In genomic region chr1:16478091-16478490, GRCh38 we compare ENCODE assay signal across 19 cellular contexts. TPM values are rescaled to one million over a fixed set of nuclear protein-coding genes. Genes with fewer than 3 reads are reported as not detected.
A peak's percentile ranks its signal among the peaks of the same experiment; 100 is the strongest.
DNase-seq lines count a peak whose midpoint lies in the region; ATAC-seq and TF ChIP-seq lines count a peak whose summit lies in the region.
"Had no signal": no experiment of that assay in that cellular context is flagged by ENCODE, and none has a peak within 500 bp of the region (broad histone marks: within the 10 kb centered on the region; RNA-seq: fewer than 3 reads in every experiment).

No MANE protein-coding gene starts in this region.

- no peaks in the 10 kb centered on the region for H3K9me3 Mint-ChIP-seq in effector memory CD8-positive, alpha-beta T cell
- H3K9me3 Mint-ChIP-seq in activated CD8-positive, alpha-beta memory T cell treated with anti-CD3 and anti-CD28 coated beads, Interleukin-2, amount 10 ng/mL, durations not matched to agents 7 days and 5 days (ENCODE audit: low read depth) = no peaks in the 10 kb centered on the region
- H3K9me3 Mint-ChIP-seq: CD14-positive monocyte; CD8-positive, alpha-beta T cell had no signal

- H3K36me3 ChIP-seq in H7 (replicated peaks; ENCODE audit: control insufficient read depth, insufficient read depth, low read length) (peaks cover 9% of the 10 kb centered on the region), spleen (peaks cover 0 to 100% (median 64%) of the 10 kb centered on the region in 6 donors), thyroid gland (peaks cover 4 to 41% of the 10 kb centered on the region in 2 donors)
- H3K36me3 ChIP-seq: BE2C had no signal

- TF ChIP-seq POLR2A in spleen (IDR thresholded peaks at IDR 0.05) = no peak
- TF ChIP-seq POLR2A in thyroid gland (IDR thresholded peaks at IDR 0.05) = no peak

- H3K27me3 Mint-ChIP-seq in T-helper 17 cell = no peaks in the 10 kb centered on the region
- no peaks in the 10 kb centered on the region for H3K27me3 Mint-ChIP-seq in effector memory CD8-positive, alpha-beta T cell
- no peaks in the 10 kb centered on the region for H3K27me3 Mint-ChIP-seq in activated CD8-positive, alpha-beta memory T cell treated with anti-CD3 and anti-CD28 coated beads, Interleukin-2, amount 10 ng/mL, durations not matched to agents 7 days and 5 days

- H3K4me3 ChIP-seq in H7 (ENCODE audit: insufficient read depth, low read depth, low read length) = no peak overlapping the region
- no peak overlapping the region for H3K4me3 ChIP-seq in spleen
- no peak overlapping the region for H3K4me3 ChIP-seq in thyroid gland (replicated peaks in 1 of 3)
- H3K4me3 ChIP-seq: A549 had no signal

- H3K4me3 Mint-ChIP-seq in T-helper 17 cell = no peak overlapping the region
- H3K4me3 Mint-ChIP-seq in effector memory CD8-positive, alpha-beta T cell = no peak overlapping the region
- no peak overlapping the region for H3K4me3 Mint-ChIP-seq in activated CD8-positive, alpha-beta memory T cell treated with anti-CD3 and anti-CD28 coated beads, Interleukin-2, amount 10 ng/mL, durations not matched to agents 7 days and 5 days
- H3K4me3 Mint-ChIP-seq: CD14-positive monocyte; CD8-positive, alpha-beta T cell had no signal

- H3K9me3 ChIP-seq in T-helper 17 cell (ENCODE audit: control insufficient read depth, low read length, poor library complexity, severe bottlenecking) (no peaks in the 10 kb centered on the region), spleen (no peaks in the 10 kb centered on the region), thyroid gland (no peaks in the 10 kb centered on the region)
- H3K9me3 ChIP-seq: A549, BE2C had no signal

- H3K4me1 ChIP-seq in spleen = no peaks in the 10 kb centered on the region
- no peaks in the 10 kb centered on the region for H3K4me1 ChIP-seq in thyroid gland
- H3K4me1 ChIP-seq: A549, BE2C had no signal

- H3K27ac ChIP-seq in spleen (no peak overlapping the region), thyroid gland (no peak overlapping the region)
- H3K27ac ChIP-seq: A549, HL-60 had no signal

- no peak for ATAC-seq in T-helper 17 cell
- no peak for ATAC-seq in effector memory CD8-positive, alpha-beta T cell (replicated peaks)
- ATAC-seq in activated CD8-positive, alpha-beta memory T cell treated with anti-CD3 and anti-CD28 coated beads, Interleukin-2, amount 10 ng/mL, durations not matched to agents 7 days and 5 days = no peak
- ATAC-seq: A549; CD8-positive, alpha-beta T cell; HCT116 had no signal

- WGBS in spleen, 5 donors = 95 to 98% (median 97%) methylated on average over 12 of the region's 12 CpGs
- 96 to 98% methylated on average over 11 to 12 of the region's 12 CpGs for WGBS in thyroid gland, 2 donors

- CTCF ChIA-PET in activated CD8-positive, alpha-beta memory T cell treated with anti-CD3 and anti-CD28 coated beads, Interleukin-2, amount 10 ng/mL, durations not matched to agents 7 days and 5 days (lab: Charles Lee) = no interaction called here

- peaks cover 4% of the 10 kb centered on the region for H3K36me3 Mint-ChIP-seq in T-helper 17 cell (ENCODE audit: low read depth)
- H3K36me3 Mint-ChIP-seq in effector memory CD8-positive, alpha-beta T cell (ENCODE audit: insufficient read depth) = peaks cover 52% of the 10 kb centered on the region
- peaks cover 1% of the 10 kb centered on the region for H3K36me3 Mint-ChIP-seq in activated CD8-positive, alpha-beta memory T cell treated with anti-CD3 and anti-CD28 coated beads, Interleukin-2, amount 10 ng/mL, durations not matched to agents 7 days and 5 days

- H3K4me1 Mint-ChIP-seq in T-helper 17 cell = peaks cover 5% of the 10 kb centered on the region
- H3K4me1 Mint-ChIP-seq in effector memory CD8-positive, alpha-beta T cell (ENCODE audit: low read depth in 2 of 2) = no peaks in the 10 kb centered on the region
- no peaks in the 10 kb centered on the region for H3K4me1 Mint-ChIP-seq in activated CD8-positive, alpha-beta memory T cell treated with anti-CD3 and anti-CD28 coated beads, Interleukin-2, amount 10 ng/mL, durations not matched to agents 7 days and 5 days
- H3K4me1 Mint-ChIP-seq: CD14-positive monocyte had no signal

- intact Hi-C loops in spleen (cut with DNase I; ENCODE audit: low total_unique reads) (no loop called here), thyroid gland (cut with DNase I) (no loop called here)

- H3K27me3 ChIP-seq in H7 (ENCODE audit: control insufficient read depth, insufficient read depth, low read length) = no peaks in the 10 kb centered on the region
- H3K27me3 ChIP-seq in spleen (replicated peaks in 1 of 7) = no peaks in the 10 kb centered on the region
- H3K27me3 ChIP-seq in thyroid gland = no peaks in the 10 kb centered on the region
- H3K27me3 ChIP-seq: BE2C had no signal

- TF ChIP-seq CTCF in spleen (IDR thresholded peaks at IDR 0.05 in 8 of 11, conservative IDR thresholded peaks at IDR 0.05 in 3 of 11) = no peak
- TF ChIP-seq CTCF in thyroid gland (IDR thresholded peaks at IDR 0.05) = no peak

- peak overlapping the region; percentile 53 for H3K27ac Mint-ChIP-seq in T-helper 17 cell
- H3K27ac Mint-ChIP-seq in effector memory CD8-positive, alpha-beta T cell = peak overlapping the region; percentile 46 to 78
- no peak overlapping the region for H3K27ac Mint-ChIP-seq in activated CD8-positive, alpha-beta memory T cell treated with anti-CD3 and anti-CD28 coated beads, Interleukin-2, amount 10 ng/mL, durations not matched to agents 7 days and 5 days
- H3K27ac Mint-ChIP-seq: CD8-positive, alpha-beta T cell had no signal

- DNase-seq in H7 (peak; percentile 29), T-helper 17 cell (no peak), spleen (peak; percentile 48), thyroid gland (no peak), SKM-1 treated with dmso at 0.1 percent for 144 hours (lab: John Stamatoyannopoulos, UW; ENCODE audit: unreplicated experiment) (no peak)
- no peak for DNase-seq in effector memory CD8-positive, alpha-beta T cell
- DNase-seq in activated CD8-positive, alpha-beta memory T cell treated with anti-CD3 and anti-CD28 coated beads, Interleukin-2, amount 10 ng/mL, durations not matched to agents 7 days and 5 days = no peak
- DNase-seq: BE2C; CD8-positive, alpha-beta T cell; COR-L47; DMS153; DND-41; GDM1 had no signal

RNA-seq across cellular contexts. Expression of gene RNU1-1, which starts 36.0 kb away (rescaled TPM):
- under 0.01 TPM in 2 replicates for total RNA-seq in H7 (2014; rRNA removed; shearing (Covaris generic))
- 1,000 to 10,000 TPM; 3,182 to 3,922 TPM for total RNA-seq in T-helper 17 cell
- 1,000 to 10,000 TPM in 4 of 7 donors, under 1 TPM in 3; under 0.01 to 8,075 (median 6,234) TPM for total RNA-seq in spleen
- polyA plus RNA-seq in spleen = not detected
- 1,000 to 10,000 TPM in 1 of 2 experiments, 100 to 1,000 TPM in 1; 922 to 3,744 TPM for total RNA-seq in activated CD8-positive, alpha-beta memory T cell treated with anti-CD3 and anti-CD28 coated beads, Interleukin-2, amount 10 ng/mL, durations not matched to agents 7 days and 5 days
- total RNA-seq in thyroid gland = under 1 TPM; under 0.01 TPM
- polyA plus RNA-seq: AG04450, CD14-positive monocyte had no signal

RNA-seq across cellular contexts. Expression of gene NECAP2, which starts 37.6 kb away (rescaled TPM):
- total RNA-seq in H7 (2014; rRNA removed; shearing (Covaris generic)) = 69.5 and 80.0 TPM in 2 replicates
- 100 to 1,000 TPM; 107 to 108 TPM for total RNA-seq in T-helper 17 cell
- total RNA-seq in spleen = 100 to 1,000 TPM in 6 of 7 donors, 10 to 100 TPM in 1; 98.8 to 150 (median 122) TPM
- 100 to 1,000 TPM in 1 of 3 donors, 10 to 100 TPM in 2; 59.7 to 105 (median 78.6) TPM for polyA plus RNA-seq in spleen
- total RNA-seq in activated CD8-positive, alpha-beta memory T cell treated with anti-CD3 and anti-CD28 coated beads, Interleukin-2, amount 10 ng/mL, durations not matched to agents 7 days and 5 days = 10 to 100 TPM; 71.0 to 88.3 TPM
- 10 to 100 TPM; 43.8 to 56.8 (median 48.6) TPM for total RNA-seq in thyroid gland

RNA-seq across cellular contexts. Expression of gene SPATA21, which starts 40.9 kb away (rescaled TPM):
- total RNA-seq in H7 (2014; rRNA removed; shearing (Covaris generic)) = 0.07 TPM in 1 of 2 replicates, not detected in the other
- not detected for total RNA-seq in T-helper 17 cell
- total RNA-seq in spleen = under 1 TPM in 1 of 7 donors, not detected in 6; 0.30 TPM
- under 1 TPM; 0.13 to 0.32 (median 0.18) TPM for polyA plus RNA-seq in spleen
- not detected for total RNA-seq in activated CD8-positive, alpha-beta memory T cell treated with anti-CD3 and anti-CD28 coated beads, Interleukin-2, amount 10 ng/mL, durations not matched to agents 7 days and 5 days
- total RNA-seq in thyroid gland = not detected
- total RNA-seq: CD8-positive, alpha-beta T cell; H1 had no signal
- polyA plus RNA-seq: CD14-positive monocyte, H1 had no signal

Comparison
In these comparisons a context has a peak if more than half of its experiments do, and no peak if none do; other contexts are left out.
1. DNase-seq: peak in H7 (single experiment) and spleen (single experiment); none in T-helper 17 cell (0 of 3), effector memory CD8-positive, alpha-beta T cell (0 of 3), activated CD8-positive, alpha-beta memory T cell treated with anti-CD3 and anti-CD28 coated beads, Interleukin-2, amount 10 ng/mL, durations not matched to agents 7 days and 5 days (single experiment), thyroid gland (0 of 2) and SKM-1 treated with dmso at 0.1 percent for 144 hours (single experiment).